In genomic region chr4:39613093-39613656, GRCh38 we compare ENCODE assay signal across 9 cellular contexts.
DNase-seq lines count a peak whose midpoint lies in the region; ATAC-seq and TF ChIP-seq lines count a peak whose summit lies in the region.
"Had no signal": no experiment of that assay in that cellular context is flagged by ENCODE, and none has a peak within 500 bp of the region (broad histone marks: within the 10 kb centered on the region; RNA-seq: fewer than 3 reads in every experiment).

No MANE protein-coding gene starts in this region.

- no peak for TF ChIP-seq CTCF in epithelial cell of esophagus (IDR thresholded peaks at IDR 0.05; ENCODE audit: insufficient read depth, low read depth, low read length, missing control alignments)

- no peaks in the 10 kb centered on the region for H3K9me3 Mint-ChIP-seq in stimulated activated naive B cell treated with anti-CD40 and anti-IgM and Interleukin-4, amounts not matched to agents 10 μg/mL and 1 μg/mL and 100 μg/mL, for 72 hours

- H3K36me3 Mint-ChIP-seq in stimulated activated naive B cell treated with anti-CD40 and anti-IgM and Interleukin-4, amounts not matched to agents 10 μg/mL and 1 μg/mL and 100 μg/mL, for 72 hours: peaks cover 0 to 4% of the 10 kb centered on the region in 2 donors

- H3K4me3 ChIP-seq in epithelial cell of esophagus (ENCODE audit: low read length): no peak overlapping the region

- H3K27ac Mint-ChIP-seq in stimulated activated naive B cell treated with anti-CD40 and anti-IgM and Interleukin-4, amounts not matched to agents 10 μg/mL and 1 μg/mL and 100 μg/mL, for 72 hours: peak overlapping the region; percentile 87

- DNase-seq in epithelial cell of esophagus (ENCODE audit: low read depth) (peak; percentile 27), NCI-H1694 (lab: John Stamatoyannopoulos, UW) (no peak), AML-193 (lab: John Stamatoyannopoulos, UW) (no peak), NCI-H2081 treated with DMSO at 0.1 percent for 48 hours (lab: John Stamatoyannopoulos, UW) (no peak)
- DNase-seq in stimulated activated naive B cell treated with anti-CD40 and anti-IgM and Interleukin-4, amounts not matched to agents 10 μg/mL and 1 μg/mL and 100 μg/mL, for 72 hours: peak; percentile 32
- DNase-seq: activated CD8-positive, alpha-beta memory T cell treated with anti-CD3 and anti-CD28 coated beads, Interleukin-2, amount 50 U/mL, for 4 hours; OCI-M1 had no signal

- ATAC-seq in GM18868 (IDR thresholded peaks at IDR 0.05; ENCODE audit: unreplicated experiment) (peak; percentile 31), HG03432 (IDR thresholded peaks at IDR 0.05; ENCODE audit: unreplicated experiment) (peak; percentile 35)
- peak; percentile 55 for ATAC-seq in stimulated activated naive B cell treated with anti-CD40 and anti-IgM and Interleukin-4, amounts not matched to agents 10 μg/mL and 1 μg/mL and 100 μg/mL, for 72 hours (replicated peaks)

- H3K27me3 Mint-ChIP-seq in stimulated activated naive B cell treated with anti-CD40 and anti-IgM and Interleukin-4, amounts not matched to agents 10 μg/mL and 1 μg/mL and 100 μg/mL, for 72 hours: no peaks in the 10 kb centered on the region

- H3K4me3 Mint-ChIP-seq in stimulated activated naive B cell treated with anti-CD40 and anti-IgM and Interleukin-4, amounts not matched to agents 10 μg/mL and 1 μg/mL and 100 μg/mL, for 72 hours: peak overlapping the region; percentile 21 to 58

- H3K4me1 Mint-ChIP-seq in stimulated activated naive B cell treated with anti-CD40 and anti-IgM and Interleukin-4, amounts not matched to agents 10 μg/mL and 1 μg/mL and 100 μg/mL, for 72 hours: peaks cover 31 to 72% of the 10 kb centered on the region in 2 donors

Comparison
In these comparisons a context has a peak if more than half of its experiments do, and no peak if none do; other contexts are left out.
1. DNase-seq: peak in epithelial cell of esophagus (single experiment) and stimulated activated naive B cell treated with anti-CD40 and anti-IgM and Interleukin-4, amounts not matched to agents 10 μg/mL and 1 μg/mL and 100 μg/mL, for 72 hours (single experiment); none in NCI-H1694 (single experiment), AML-193 (0 of 2) and NCI-H2081 treated with DMSO at 0.1 percent for 48 hours (single experiment).
2. Peak in every context shown above with its lines, with median percentiles within 50 percentile points of each other: ATAC-seq.